Comparison of ENCODE assay signal across 1 cellular context in the genomic region with DNA sequence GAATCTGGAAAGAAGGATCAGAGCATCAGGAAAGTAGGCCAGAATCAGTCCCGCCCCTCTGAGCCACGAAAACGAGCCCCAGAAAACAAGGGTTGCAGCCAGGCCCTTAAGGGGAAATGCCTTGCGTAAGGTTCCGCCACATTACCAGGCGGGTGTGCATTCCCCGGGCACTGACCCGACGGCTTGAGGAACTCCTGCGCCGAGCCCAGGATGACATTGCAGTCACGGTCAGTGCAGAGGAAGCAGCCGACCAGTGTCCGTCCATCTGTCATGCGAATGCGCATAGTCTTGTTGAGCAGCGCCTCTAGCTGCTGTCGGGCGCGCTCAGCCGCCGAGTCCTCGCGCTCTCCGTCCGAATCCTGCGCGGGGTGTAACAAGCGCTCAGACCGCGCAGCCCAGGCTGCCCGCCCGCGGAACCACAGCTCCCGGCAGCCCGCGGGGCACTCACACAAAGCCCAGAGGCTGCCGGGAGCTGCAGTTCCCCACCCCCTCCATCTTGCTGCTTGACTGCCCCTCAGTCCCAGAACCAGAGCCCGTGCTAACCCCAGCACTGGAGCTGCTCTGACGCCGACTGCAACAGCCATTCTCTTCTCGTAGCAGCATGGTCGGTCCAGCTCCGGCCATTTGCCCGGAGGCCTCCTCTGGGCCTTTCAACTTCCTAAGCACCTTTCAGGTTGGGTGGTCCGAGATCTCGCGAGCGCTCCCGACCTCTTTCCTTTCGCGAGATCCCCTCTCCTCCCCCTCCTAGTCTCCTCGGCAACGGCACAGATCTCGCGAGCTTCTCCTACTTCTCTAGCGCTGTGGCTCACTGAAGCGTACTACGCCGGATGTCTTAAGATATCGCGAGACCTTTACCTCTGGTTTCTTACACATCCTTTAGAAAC.
TF ChIP-seq lines count a peak whose summit lies in the region.

A gene with protein sequence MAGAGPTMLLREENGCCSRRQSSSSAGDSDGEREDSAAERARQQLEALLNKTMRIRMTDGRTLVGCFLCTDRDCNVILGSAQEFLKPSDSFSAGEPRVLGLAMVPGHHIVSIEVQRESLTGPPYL (minus strand): TSS at position 720 of the 884 bp plus-strand sequence. CDS start 96 bp downstream, at position 624.

TF ChIP-seq in K562, 482 proteins besides CTCF, POLR2A, EP300 and RAD21 (continued from another document and continues in another):
- TF ChIP-seq KAT2B (IDR thresholded peaks at IDR 0.05; ENCODE audit: low read depth, low read length), result peak; percentile 28
- TF ChIP-seq ZNF274 (IDR thresholded peaks at IDR 0.05; ENCODE audit: borderline replicate concordance, low read depth, low read length), result no peak
- TF ChIP-seq C11orf30 (IDR thresholded peaks at IDR 0.05; ENCODE audit: low read depth), result peak; percentile 67
- no peak; the same call in 1 of the 2 replicates for TF ChIP-seq BRD4 (IDR thresholded peaks at IDR 0.05)
- no peak for TF ChIP-seq HBP1 (CRISPR knock-in tag; IDR thresholded peaks at IDR 0.05)
- TF ChIP-seq RCOR1 (IDR thresholded peaks at IDR 0.05; ENCODE audit: borderline replicate concordance in 1 of 2, low read depth in 2 of 2, low read length in 2 of 2), result peak in 1 of 2 experiments; percentile 47; a peak in 1 of 4 replicates
- 0 out of 2 replicates have a peak, but pooled peaks have one; percentile 4 for TF ChIP-seq MYNN (IDR thresholded peaks at IDR 0.05)
- TF ChIP-seq MYNN (CRISPR knock-in tag; IDR thresholded peaks at IDR 0.05), result no peak
- TF ChIP-seq HOXB6 (CRISPR knock-in tag; IDR thresholded peaks at IDR 0.05; ENCODE audit: borderline replicate concordance), result no peak
- TF ChIP-seq, protein P1, sequence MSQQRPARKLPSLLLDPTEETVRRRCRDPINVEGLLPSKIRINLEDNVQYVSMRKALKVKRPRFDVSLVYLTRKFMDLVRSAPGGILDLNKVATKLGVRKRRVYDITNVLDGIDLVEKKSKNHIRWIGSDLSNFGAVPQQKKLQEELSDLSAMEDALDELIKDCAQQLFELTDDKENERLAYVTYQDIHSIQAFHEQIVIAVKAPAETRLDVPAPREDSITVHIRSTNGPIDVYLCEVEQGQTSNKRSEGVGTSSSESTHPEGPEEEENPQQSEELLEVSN (IDR thresholded peaks at IDR 0.05; ENCODE audit: borderline replicate concordance in 1 of 2, extremely low read depth in 1 of 2, insufficient read depth in 1 of 2, insufficient read length in 1 of 2, low read depth in 1 of 2, low read length in 1 of 2, poor library complexity in 1 of 2, severe bottlenecking in 1 of 2), result peak; percentile 66 to 79
- no peak for TF ChIP-seq HNRNPUL1 (IDR thresholded peaks at IDR 0.05; ENCODE audit: low read length)
- peak; percentile 80; the same call in 1 of the 2 replicates for TF ChIP-seq AFF4 (CRISPR knock-in tag; IDR thresholded peaks at IDR 0.05)
- 0 out of 2 replicates have a peak, but pooled peaks have one; percentile 30 for TF ChIP-seq TARDBP (IDR thresholded peaks at IDR 0.05)
- no peak for TF ChIP-seq ZNF23 (CRISPR knock-in tag; IDR thresholded peaks at IDR 0.05)
- TF ChIP-seq FIP1L1 (IDR thresholded peaks at IDR 0.05; ENCODE audit: low read depth, low read length, poor library complexity, severe bottlenecking), result peak; percentile 84
- TF ChIP-seq ZNF830 (CRISPR knock-in tag; IDR thresholded peaks at IDR 0.05), result 0 out of 2 replicates have a peak, but pooled peaks have one; percentile 63
- peak; percentile 81 for TF ChIP-seq MAFF (IDR thresholded peaks at IDR 0.05; ENCODE audit: low read length)
- TF ChIP-seq CHAMP1 (IDR thresholded peaks at IDR 0.05), result no peak
- peak; percentile 95 for TF ChIP-seq HCFC1 (IDR thresholded peaks at IDR 0.05; ENCODE audit: low read depth, low read length)
- no peak for TF ChIP-seq GATAD2A (IDR thresholded peaks at IDR 0.05)
- 0 out of 2 replicates have a peak, but pooled peaks have one; percentile 4 for TF ChIP-seq SMC3 (conservative IDR thresholded peaks at IDR 0.05; ENCODE audit: insufficient read depth, low read depth, low read length)
- TF ChIP-seq, protein P2, sequence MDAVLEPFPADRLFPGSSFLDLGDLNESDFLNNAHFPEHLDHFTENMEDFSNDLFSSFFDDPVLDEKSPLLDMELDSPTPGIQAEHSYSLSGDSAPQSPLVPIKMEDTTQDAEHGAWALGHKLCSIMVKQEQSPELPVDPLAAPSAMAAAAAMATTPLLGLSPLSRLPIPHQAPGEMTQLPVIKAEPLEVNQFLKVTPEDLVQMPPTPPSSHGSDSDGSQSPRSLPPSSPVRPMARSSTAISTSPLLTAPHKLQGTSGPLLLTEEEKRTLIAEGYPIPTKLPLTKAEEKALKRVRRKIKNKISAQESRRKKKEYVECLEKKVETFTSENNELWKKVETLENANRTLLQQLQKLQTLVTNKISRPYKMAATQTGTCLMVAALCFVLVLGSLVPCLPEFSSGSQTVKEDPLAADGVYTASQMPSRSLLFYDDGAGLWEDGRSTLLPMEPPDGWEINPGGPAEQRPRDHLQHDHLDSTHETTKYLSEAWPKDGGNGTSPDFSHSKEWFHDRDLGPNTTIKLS (IDR thresholded peaks at IDR 0.05; ENCODE audit: borderline replicate concordance, low read depth), result peak; percentile 97
- peak; percentile 42; the same call in 1 of the 2 replicates for TF ChIP-seq RNF2 (IDR thresholded peaks at IDR 0.05)
- peak; percentile 61 for TF ChIP-seq L3MBTL2 (IDR thresholded peaks at IDR 0.05)
- no peak for TF ChIP-seq RBBP5 (IDR thresholded peaks at IDR 0.05; ENCODE audit: borderline replicate concordance, insufficient read depth, low read length, poor library complexity, severe bottlenecking)
- TF ChIP-seq ZSCAN29 (IDR thresholded peaks at IDR 0.05), result 0 out of 2 replicates have a peak, but pooled peaks have one; percentile 37
- TF ChIP-seq, protein P3, sequence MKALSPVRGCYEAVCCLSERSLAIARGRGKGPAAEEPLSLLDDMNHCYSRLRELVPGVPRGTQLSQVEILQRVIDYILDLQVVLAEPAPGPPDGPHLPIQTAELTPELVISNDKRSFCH (CRISPR knock-in tag; IDR thresholded peaks at IDR 0.05), result no peak
- TF ChIP-seq, protein P3 (tag; IDR thresholded peaks at IDR 0.05), result peak; percentile 31; the same call in 1 of the 2 replicates
- TF ChIP-seq FOXK1 (CRISPR knock-in tag; IDR thresholded peaks at IDR 0.05; ENCODE audit: borderline replicate concordance), result no peak
- TF ChIP-seq ZNF780A (CRISPR knock-in tag; IDR thresholded peaks at IDR 0.05), result no peak
- TF ChIP-seq, protein P4, sequence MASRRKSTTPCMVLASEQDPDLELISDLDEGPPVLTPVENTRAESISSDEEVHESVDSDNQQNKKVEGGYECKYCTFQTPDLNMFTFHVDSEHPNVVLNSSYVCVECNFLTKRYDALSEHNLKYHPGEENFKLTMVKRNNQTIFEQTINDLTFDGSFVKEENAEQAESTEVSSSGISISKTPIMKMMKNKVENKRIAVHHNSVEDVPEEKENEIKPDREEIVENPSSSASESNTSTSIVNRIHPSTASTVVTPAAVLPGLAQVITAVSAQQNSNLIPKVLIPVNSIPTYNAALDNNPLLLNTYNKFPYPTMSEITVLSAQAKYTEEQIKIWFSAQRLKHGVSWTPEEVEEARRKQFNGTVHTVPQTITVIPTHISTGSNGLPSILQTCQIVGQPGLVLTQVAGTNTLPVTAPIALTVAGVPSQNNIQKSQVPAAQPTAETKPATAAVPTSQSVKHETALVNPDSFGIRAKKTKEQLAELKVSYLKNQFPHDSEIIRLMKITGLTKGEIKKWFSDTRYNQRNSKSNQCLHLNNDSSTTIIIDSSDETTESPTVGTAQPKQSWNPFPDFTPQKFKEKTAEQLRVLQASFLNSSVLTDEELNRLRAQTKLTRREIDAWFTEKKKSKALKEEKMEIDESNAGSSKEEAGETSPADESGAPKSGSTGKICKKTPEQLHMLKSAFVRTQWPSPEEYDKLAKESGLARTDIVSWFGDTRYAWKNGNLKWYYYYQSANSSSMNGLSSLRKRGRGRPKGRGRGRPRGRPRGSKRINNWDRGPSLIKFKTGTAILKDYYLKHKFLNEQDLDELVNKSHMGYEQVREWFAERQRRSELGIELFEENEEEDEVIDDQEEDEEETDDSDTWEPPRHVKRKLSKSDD (conservative IDR thresholded peaks at IDR 0.05; ENCODE audit: low read length), result peak; percentile 92
- TF ChIP-seq CCNT2 (IDR thresholded peaks at IDR 0.05; ENCODE audit: borderline replicate concordance, extremely low read depth, insufficient read length, low read depth, low read length), result peak; percentile 80
- no peak for TF ChIP-seq ZBTB26 (CRISPR knock-in tag; IDR thresholded peaks at IDR 0.05)
- peak; percentile 95 to 96 for TF ChIP-seq NRF1 (conservative IDR thresholded peaks at IDR 0.05 in 1 of 2, IDR thresholded peaks at IDR 0.05 in 1 of 2)
- TF ChIP-seq MIER1 (IDR thresholded peaks at IDR 0.05; ENCODE audit: low read depth), result no peak
- TF ChIP-seq NUFIP1 (IDR thresholded peaks at IDR 0.05; ENCODE audit: partially characterized antibody), result no peak
- peak; percentile 80; the same call in 1 of the 2 replicates for TF ChIP-seq ESRRA (IDR thresholded peaks at IDR 0.05; ENCODE audit: borderline replicate concordance, low read depth)
- 0 out of 4 replicates have a peak, but pooled peaks of 1 of the 2 experiments have one; percentile 46 for TF ChIP-seq TEAD1 (CRISPR knock-in tag; IDR thresholded peaks at IDR 0.05)
- TF ChIP-seq CBX1 (IDR thresholded peaks at IDR 0.05; ENCODE audit: low read depth), result 0 out of 2 replicates have a peak, but pooled peaks have one; percentile 44
- TF ChIP-seq, protein P5, sequence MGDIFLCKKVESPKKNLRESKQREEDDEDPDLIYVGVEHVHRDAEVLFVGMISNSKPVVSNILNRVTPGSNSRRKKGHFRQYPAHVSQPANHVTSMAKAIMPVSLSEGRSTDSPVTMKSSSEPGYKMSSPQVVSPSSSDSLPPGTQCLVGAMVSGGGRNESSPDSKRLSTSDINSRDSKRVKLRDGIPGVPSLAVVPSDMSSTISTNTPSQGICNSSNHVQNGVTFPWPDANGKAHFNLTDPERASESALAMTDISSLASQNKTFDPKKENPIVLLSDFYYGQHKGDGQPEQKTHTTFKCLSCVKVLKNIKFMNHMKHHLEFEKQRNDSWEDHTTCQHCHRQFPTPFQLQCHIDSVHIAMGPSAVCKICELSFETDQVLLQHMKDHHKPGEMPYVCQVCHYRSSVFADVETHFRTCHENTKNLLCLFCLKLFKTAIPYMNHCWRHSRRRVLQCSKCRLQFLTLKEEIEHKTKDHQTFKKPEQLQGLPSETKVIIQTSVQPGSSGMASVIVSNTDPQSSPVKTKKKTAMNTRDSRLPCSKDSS (IDR thresholded peaks at IDR 0.05; ENCODE audit: low read depth, partially characterized antibody), result no peak
- no peak for TF ChIP-seq ZNF583 (CRISPR knock-in tag; IDR thresholded peaks at IDR 0.05)
